16 cellular contexts compared by ENCODE assay signal in genomic region chr2:142176941-142177340, GRCh38. TPM values are rescaled to one million over a fixed set of nuclear protein-coding genes. Genes with fewer than 3 reads are reported as not detected.
DNase-seq lines count a peak whose midpoint lies in the region; TF ChIP-seq lines count a peak whose summit lies in the region.
"Had no signal": no experiment of that assay in that cellular context is flagged by ENCODE, and none has a peak within 500 bp of the region (broad histone marks: within the 10 kb centered on the region; RNA-seq: fewer than 3 reads in every experiment).

No MANE protein-coding gene starts in this region.

- H3K4me1 Mint-ChIP-seq in type B pancreatic cell (ENCODE audit: unreplicated experiment): peaks cover 20% of the 10 kb centered on the region
- H3K4me1 Mint-ChIP-seq: CD14-positive monocyte had no signal

- intact Hi-C loops in sigmoid colon (cut with DNase I): no loop called here

- H3K27ac Mint-ChIP-seq in type B pancreatic cell: peak overlapping the region; percentile 8
- H3K27ac Mint-ChIP-seq: CD14-positive monocyte; CD8-positive, alpha-beta T cell; HFFc6 had no signal

- no peaks in the 10 kb centered on the region for H3K27me3 Mint-ChIP-seq in type B pancreatic cell

- in situ Hi-C loops in HAP-1 (cut with MboI; ENCODE audit: low sequenced_read_pairs): no loop called here

- H3K4me3 ChIP-seq in HAP-1 (no peak overlapping the region), sigmoid colon (no peak overlapping the region)

- no peaks in the 10 kb centered on the region for H3K9me3 Mint-ChIP-seq in type B pancreatic cell
- H3K9me3 Mint-ChIP-seq: HFFc6 had no signal

- TF ChIP-seq POLR2A in sigmoid colon (IDR thresholded peaks at IDR 0.05): no peak

- H3K9me3 ChIP-seq in HAP-1: no peaks in the 10 kb centered on the region
- no peaks in the 10 kb centered on the region for H3K9me3 ChIP-seq in sigmoid colon
- H3K9me3 ChIP-seq: Caco-2 had no signal

- H3K36me3 Mint-ChIP-seq in type B pancreatic cell: no peaks in the 10 kb centered on the region
- H3K36me3 Mint-ChIP-seq: CD14-positive monocyte; CD8-positive, alpha-beta T cell had no signal

- TF ChIP-seq CTCF in type B pancreatic cell (conservative IDR thresholded peaks at IDR 0.05) (no peak), sigmoid colon (IDR thresholded peaks at IDR 0.05) (no peak)

- no peak overlapping the region for H3K27ac ChIP-seq in sigmoid colon
- H3K27ac ChIP-seq: HL-60 had no signal

- H3K4me3 Mint-ChIP-seq in type B pancreatic cell: peak overlapping the region; percentile 4
- H3K4me3 Mint-ChIP-seq: CD14-positive monocyte; CD8-positive, alpha-beta T cell; HFFc6 had no signal

- H3K36me3 ChIP-seq in HAP-1 (replicated peaks) (no peaks in the 10 kb centered on the region), sigmoid colon (no peaks in the 10 kb centered on the region)

- peak; percentile 38 to 60 for DNase-seq in HAP-1 (ENCODE audit: low spot score in 2 of 2)
- DNase-seq in SK-N-DZ (ENCODE audit: low spot score): peak; percentile 93
- peak; percentile 1 for DNase-seq in left kidney (ENCODE audit: low read depth, low spot score)
- DNase-seq in type B pancreatic cell (ENCODE audit: extremely low spot score, unreplicated experiment): no peak
- no peak for DNase-seq in GM03348 (ENCODE audit: low spot score)
- no peak for DNase-seq in hypothalamus (lab: John Stamatoyannopoulos, UW)
- DNase-seq in sigmoid colon: no peak
- DNase-seq: Caco-2; CD8-positive, alpha-beta T cell; DND-41; GDM1; HCEC 1CT; HFFc6 had no signal

- no peak for TF ChIP-seq EP300 in sigmoid colon (IDR thresholded peaks at IDR 0.05)

- H3K4me1 ChIP-seq in HAP-1 (peaks cover 11% of the 10 kb centered on the region), sigmoid colon (no peaks in the 10 kb centered on the region)
- H3K4me1 ChIP-seq: Caco-2 had no signal

- H3K27me3 ChIP-seq in HAP-1 (ENCODE audit: low read depth) (no peaks in the 10 kb centered on the region), sigmoid colon (no peaks in the 10 kb centered on the region)

- WGBS in sigmoid colon, 2 donors: 73 to 76% methylated on average over 1 of the region's 1 CpG

RNA-seq across cellular contexts. Expression of gene LRP1B, which starts 46.1 kb away (rescaled TPM):
- polyA plus RNA-seq in SK-N-DZ (2014; cell fraction: cytosol; rRNA removed): 0.05 TPM in 1 of 2 replicates, not detected in the other
- polyA plus RNA-seq in SK-N-DZ (2014; cell fraction: nucleus; rRNA removed): 0.03 and 0.28 TPM in 2 replicates
- total RNA-seq in type B pancreatic cell (ENCODE audit: low replicate concordance) (2.5 and 16.0 TPM in 2 replicates), sigmoid colon (1 to 10 TPM in 3 of 4 donors, under 1 TPM in 1; 0.81 to 5.1 (median 3.5) TPM)
- under 1 TPM in 2 of 3 donors, not detected in 1; 0.06 to 0.60 TPM for polyA plus RNA-seq in sigmoid colon
- total RNA-seq: Caco-2; CD8-positive, alpha-beta T cell; H1; HFFc6 had no signal
- polyA plus RNA-seq: CD14-positive monocyte had no signal

Comparison
In these comparisons a context has a peak if more than half of its experiments do, and no peak if none do; other contexts are left out.
1. DNase-seq: peak in HAP-1 (2 of 2), SK-N-DZ (single experiment) and left kidney (single experiment); none in type B pancreatic cell (single experiment), GM03348 (single experiment), hypothalamus (0 of 51) and sigmoid colon (single experiment).